ENCODE assay signal across 9 cellular contexts in the genomic region with DNA sequence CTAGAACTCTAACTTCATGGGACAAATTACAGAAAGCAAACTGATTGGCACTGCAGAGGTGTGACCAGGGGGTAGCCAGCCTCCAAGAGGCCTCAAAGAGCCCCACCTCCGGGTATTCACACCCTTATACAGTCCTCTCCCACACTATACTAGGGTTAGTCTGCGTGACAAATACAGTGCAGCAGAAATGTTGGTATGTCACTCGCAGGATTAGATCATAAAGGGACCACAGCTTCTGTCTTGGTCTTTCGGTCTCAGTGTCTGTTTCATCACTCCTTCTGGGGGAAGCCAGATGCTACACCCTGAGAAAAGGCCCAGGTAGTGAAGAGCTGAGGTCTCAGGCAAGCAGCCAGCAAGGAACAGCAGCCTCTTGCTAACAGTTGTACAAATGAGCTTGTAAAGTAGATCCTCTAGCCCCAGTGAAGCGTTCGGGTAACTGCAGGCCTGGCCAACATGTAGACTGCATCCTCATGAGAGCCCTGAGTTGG.
A peak's percentile ranks its signal among the peaks of the same experiment; 100 is the strongest.
DNase-seq lines count a peak whose midpoint lies in the region; ATAC-seq and TF ChIP-seq lines count a peak whose summit lies in the region.
"Had no signal": no experiment of that assay in that cellular context is flagged by ENCODE, and none has a peak within 500 bp of the region (broad histone marks: within the 10 kb centered on the region; RNA-seq: fewer than 3 reads in every experiment).

No MANE protein-coding gene starts in this region.

- no peak overlapping the region for H2BK120ac ChIP-seq in mesendoderm (ENCODE audit: low read depth, low read length)

- H3K79me2 ChIP-seq in mesendoderm (ENCODE audit: control insufficient read depth, insufficient read depth, low read length), result no peaks in the 10 kb centered on the region

- DNase-seq in GM12865 (ENCODE audit: low read depth) (peak; percentile 94), mesendoderm (peak; percentile 7), left colon (no peak), Right ventricle myocardium inferior (ENCODE audit: missing footprints) (no peak), occipital lobe (lab: John Stamatoyannopoulos, UW) (no peak), A172 (ENCODE audit: low spot score) (no peak)
- DNase-seq: NCI-H2029 treated with DMSO at 0.1 percent for 48 hours had no signal

- WGBS in mesendoderm (ENCODE audit: extremely low coverage, insufficient coverage, low lambda C conversion rate), result no CpG with 5 or more reads among the region's 6 CpGs

- no peak overlapping the region for H3K4me3 ChIP-seq in GM12865 (ENCODE audit: low read depth, low read length)
- H3K4me3 ChIP-seq in mesendoderm (ENCODE audit: low read length), result no peak overlapping the region

- H3K4me1 ChIP-seq in mesendoderm (ENCODE audit: control insufficient read depth, low read depth, low read length), result no peaks in the 10 kb centered on the region

- no peak overlapping the region for H3K4ac ChIP-seq in mesendoderm (ENCODE audit: low read depth, low read length)

- no peak overlapping the region for H4K5ac ChIP-seq in mesendoderm (ENCODE audit: low read length)

- no peaks in the 10 kb centered on the region for H3K79me1 ChIP-seq in mesendoderm (ENCODE audit: low read length)

- H3K23ac ChIP-seq in mesendoderm (ENCODE audit: low read length), result no peak overlapping the region

- H3K36me3 ChIP-seq in mesendoderm (ENCODE audit: control insufficient read depth, insufficient read depth, low read length), result no peaks in the 10 kb centered on the region

- H3K9ac ChIP-seq in mesendoderm (ENCODE audit: low read length), result no peak overlapping the region

- no peak overlapping the region for H2BK15ac ChIP-seq in mesendoderm (replicated peaks; ENCODE audit: low read depth)

- H3K18ac ChIP-seq in mesendoderm (ENCODE audit: low read length), result no peak overlapping the region

- no peak for TF ChIP-seq CTCF in GM12865 (IDR thresholded peaks at IDR 0.05; ENCODE audit: insufficient read depth, low read depth, low read length, missing control alignments)

- no peaks in the 10 kb centered on the region for H3K27me3 ChIP-seq in mesendoderm (ENCODE audit: insufficient read depth, low read length, poor library complexity)

- no peak overlapping the region for H2AK5ac ChIP-seq in mesendoderm (ENCODE audit: low read length)

- intact Hi-C loops in left colon (cut with DNase I, micrococcal nuclease) (no loop called here), Right ventricle myocardium inferior (cut with DNase I) (no loop called here)

- H3K27ac ChIP-seq in mesendoderm (ENCODE audit: low read depth, low read length), result no peak overlapping the region

- ATAC-seq in GM19463 (IDR thresholded peaks at IDR 0.05; ENCODE audit: unreplicated experiment) (peak; percentile 86), HG03175 (IDR thresholded peaks at IDR 0.05; ENCODE audit: unreplicated experiment) (peak; percentile 80), left colon (no peak), Right ventricle myocardium inferior (no peak)

- H3K4me2 ChIP-seq in mesendoderm (ENCODE audit: low read length), result no peak overlapping the region

- no peak overlapping the region for H2BK5ac ChIP-seq in mesendoderm (ENCODE audit: low read length)

- no peak overlapping the region for H4K8ac ChIP-seq in mesendoderm (ENCODE audit: low read depth, low read length)

- no peak overlapping the region for H3K56ac ChIP-seq in mesendoderm (ENCODE audit: low read length)

Comparison
In these comparisons a context has a peak if more than half of its experiments do, and no peak if none do; other contexts are left out.
1. DNase-seq: peak in GM12865 (single experiment) and mesendoderm (single experiment); none in left colon (0 of 2), Right ventricle myocardium inferior (single experiment), occipital lobe (single experiment) and A172 (single experiment).
2. ATAC-seq: peak in GM19463 (single experiment) and HG03175 (single experiment); none in left colon (single experiment) and Right ventricle myocardium inferior (single experiment).